Comparison of ENCODE assay signal across 8 cellular contexts in genomic region chr20:6768228-6769185, GRCh38. TPM values are rescaled to one million over a fixed set of nuclear protein-coding genes. Genes with fewer than 3 reads are reported as not detected.
DNase-seq lines count a peak whose midpoint lies in the region; ATAC-seq and TF ChIP-seq lines count a peak whose summit lies in the region.

No MANE protein-coding gene starts in this region.

- no peaks in the 10 kb centered on the region for H3K9me3 Mint-ChIP-seq in osteocyte (ENCODE audit: unreplicated experiment)

- H3K27ac Mint-ChIP-seq in osteocyte (ENCODE audit: unreplicated experiment), result no peak overlapping the region

- H3K4me1 Mint-ChIP-seq in osteocyte (ENCODE audit: unreplicated experiment), result peaks cover 11% of the 10 kb centered on the region

- no peak for TF ChIP-seq CTCF in osteocyte (IDR thresholded peaks at IDR 0.05)

- H3K36me3 Mint-ChIP-seq in osteocyte (ENCODE audit: unreplicated experiment), result no peaks in the 10 kb centered on the region

- peaks cover 15% of the 10 kb centered on the region for H3K27me3 Mint-ChIP-seq in osteocyte (ENCODE audit: unreplicated experiment)

- DNase-seq in NOMO-1 (lab: John Stamatoyannopoulos, UW; ENCODE audit: unreplicated experiment in 2 of 2) (peak; percentile 11 to 23), NOMO-1 treated with dmso at 0.1 percent for 144 hours (lab: John Stamatoyannopoulos, UW; ENCODE audit: unreplicated experiment) (no peak), RPMI7951 (ENCODE audit: low read depth) (peak; percentile 34), glomerular visceral epithelial cell (ENCODE audit: extremely low spot score) (peak; percentile 23), osteocyte (ENCODE audit: extremely low spot score, unreplicated experiment) (no peak), AML-193 (lab: John Stamatoyannopoulos, UW) (no peak)

- peak overlapping the region; percentile 79 for H3K4me3 Mint-ChIP-seq in osteocyte (ENCODE audit: unreplicated experiment)

- no peak for ATAC-seq in HG02759 (IDR thresholded peaks at IDR 0.05; ENCODE audit: unreplicated experiment)
- no peak for ATAC-seq in GM18502 (IDR thresholded peaks at IDR 0.05; ENCODE audit: poor library complexity, unreplicated experiment)

RNA-seq across cellular contexts. Expression of gene BMP2, which starts 1.0 kb away (rescaled TPM):
- 0.84 and 0.88 TPM in 2 replicates for total RNA-seq in RPMI7951 (2014; rRNA removed; shearing (Covaris generic))
- 0.68 and 0.86 TPM in 2 replicates for total RNA-seq in osteocyte

Comparison
In these comparisons a context has a peak if more than half of its experiments do, and no peak if none do; other contexts are left out.
1. DNase-seq: peak in NOMO-1 (2 of 2), RPMI7951 (single experiment) and glomerular visceral epithelial cell (single experiment); none in NOMO-1 treated with dmso at 0.1 percent for 144 hours (single experiment), osteocyte (single experiment) and AML-193 (0 of 2).